In genomic region chr12:120369476-120370342, GRCh38 we compare ENCODE assay signal across 8 cellular contexts. TPM values are rescaled to one million over a fixed set of nuclear protein-coding genes. Genes with fewer than 3 reads are reported as not detected.
DNase-seq lines count a peak whose midpoint lies in the region; ATAC-seq and TF ChIP-seq lines count a peak whose summit lies in the region.

No MANE protein-coding gene starts in this region.

- H3K9me3 Mint-ChIP-seq in T-cell = no peaks in the 10 kb centered on the region

- peaks cover 14 to 24% (median 19%) of the 10 kb centered on the region in 3 donors for H3K4me1 Mint-ChIP-seq in T-cell

- peaks cover 69 to 78% of the 10 kb centered on the region in 2 donors for H3K27me3 Mint-ChIP-seq in T-cell

- no peak for DNase-seq in T-cell
- no peak for DNase-seq in right atrium auricular region (ENCODE audit: low spot score)
- no peak for DNase-seq in NCI-H2081 (lab: John Stamatoyannopoulos, UW)
- no peak for DNase-seq in NCI-H748 (lab: John Stamatoyannopoulos, UW; ENCODE audit: unreplicated experiment)
- no peak for DNase-seq in AG08396 (ENCODE audit: low spot score)

- TF ChIP-seq CTCF in right atrium auricular region (IDR thresholded peaks at IDR 0.05) = no peak

- H3K4me3 Mint-ChIP-seq in T-cell = peak overlapping the region; percentile 67 to 77 (median 73)

- H3K4me3 ChIP-seq in right atrium auricular region (peak overlapping the region; percentile 61 to 62), rectal smooth muscle tissue (ENCODE audit: low read length) (peak overlapping the region; percentile 54)

- CTCF ChIA-PET in T-cell (lab: Charles Lee) = no interaction called here

- H3K9me3 ChIP-seq in ES-I3 (ENCODE audit: control insufficient read depth, insufficient read depth, low read length) (no peaks in the 10 kb centered on the region), right atrium auricular region (no peaks in the 10 kb centered on the region)

- POLR2A ChIA-PET in T-cell (lab: Charles Lee) = no interaction called here

- H3K27ac Mint-ChIP-seq in T-cell = peak overlapping the region in 1 of 2 donors; percentile 29

- ATAC-seq in T-cell (replicated peaks in 1 of 4) (no peak), GM18511 (IDR thresholded peaks at IDR 0.05; ENCODE audit: unreplicated experiment) (no peak)

- H3K9ac ChIP-seq in ES-I3 (ENCODE audit: low read depth, low read length) (peak overlapping the region; percentile 65), rectal smooth muscle tissue (ENCODE audit: low read length) (no peak overlapping the region)

- no peaks in the 10 kb centered on the region for H3K27me3 ChIP-seq in right atrium auricular region
- H3K27me3 ChIP-seq in rectal smooth muscle tissue (ENCODE audit: control insufficient read depth, insufficient read depth, low read length) = peaks cover 16% of the 10 kb centered on the region

- H3K27ac ChIP-seq in right atrium auricular region (no peak overlapping the region), rectal smooth muscle tissue (ENCODE audit: low read depth, low read length) (no peak overlapping the region)

- H3K36me3 ChIP-seq in ES-I3 (ENCODE audit: insufficient read depth, low read length) = no peaks in the 10 kb centered on the region
- no peaks in the 10 kb centered on the region for H3K36me3 ChIP-seq in right atrium auricular region
- H3K36me3 ChIP-seq in rectal smooth muscle tissue (ENCODE audit: control insufficient read depth, insufficient read depth, low read length) = no peaks in the 10 kb centered on the region

- no peaks in the 10 kb centered on the region for H3K36me3 Mint-ChIP-seq in T-cell

- peaks cover 19% of the 10 kb centered on the region for H3K4me1 ChIP-seq in ES-I3 (ENCODE audit: insufficient read depth, low read length)
- H3K4me1 ChIP-seq in right atrium auricular region = peaks cover 0 to 17% of the 10 kb centered on the region in 2 donors
- no peaks in the 10 kb centered on the region for H3K4me1 ChIP-seq in rectal smooth muscle tissue (ENCODE audit: control insufficient read depth, insufficient read depth, low read length)

RNA-seq across cellular contexts. Expression of gene MSI1, which starts 0.7 kb away (rescaled TPM):
- under 1 TPM in 1 of 5 donors, not detected in 4; 0.15 TPM for total RNA-seq in T-cell
- 1 to 10 TPM in 1 of 2 donors, under 1 TPM in 1; 0.93 to 2.9 TPM for total RNA-seq in right atrium auricular region

RNA-seq across cellular contexts. Expression of gene PLA2G1B, which starts 42.1 kb away (rescaled TPM):
- total RNA-seq in T-cell (1 to 10 TPM in 3 of 5 donors, not detected in 2; 1.6 to 2.9 (median 1.8) TPM), right atrium auricular region (not detected)
